ENCODE assay signal across 15 cellular contexts in genomic region chr19:41707871-41708371, GRCh38.
A peak's percentile ranks its signal among the peaks of the same experiment; 100 is the strongest.
DNase-seq lines count a peak whose midpoint lies in the region; ATAC-seq and TF ChIP-seq lines count a peak whose summit lies in the region.
"Had no signal": no experiment of that assay in that cellular context is flagged by ENCODE, and none has a peak within 500 bp of the region (broad histone marks: within the 10 kb centered on the region; RNA-seq: fewer than 3 reads in every experiment).

No MANE protein-coding gene starts in this region.

- H3K4me3 ChIP-seq in coronary artery (no peak overlapping the region), mucosa of stomach (ENCODE audit: low read length) (no peak overlapping the region)

- ATAC-seq in GM19467 (IDR thresholded peaks at IDR 0.05; ENCODE audit: unreplicated experiment) = no peak

- no peak for TF ChIP-seq CTCF in coronary artery (IDR thresholded peaks at IDR 0.05)

- H3K36me3 ChIP-seq in mucosa of stomach (ENCODE audit: control insufficient read depth, insufficient read depth, low read length) = peaks cover 10% of the 10 kb centered on the region

- no peak overlapping the region for H3K27ac ChIP-seq in coronary artery
- H3K27ac ChIP-seq: HL-60 had no signal

- peaks cover 17% of the 10 kb centered on the region for H3K4me1 ChIP-seq in mucosa of stomach (ENCODE audit: control insufficient read depth, insufficient read depth, low read length)

- no peaks in the 10 kb centered on the region for H3K9me3 ChIP-seq in mucosa of stomach (ENCODE audit: control insufficient read depth, low read length)

- peak overlapping the region; percentile 74 for H3K9ac ChIP-seq in mucosa of stomach (ENCODE audit: low read length)

- peak; percentile 56 for DNase-seq in activated effector memory CD4-positive, alpha-beta T cell treated with anti-CD3 and anti-CD28 coated beads, Interleukin-2, amount 50 U/mL, for 16 hours
- DNase-seq in activated effector memory CD4-positive, alpha-beta T cell treated with Interleukin-2 at 50 U/mL for 16 hours = no peak
- DNase-seq in coronary artery (ENCODE audit: low spot score) = peak; percentile 38
- no peak for DNase-seq in activated gamma-delta T cell treated with Interleukin-2 at 50 U/mL for 16 hours
- DNase-seq in NCI-H2227 (lab: John Stamatoyannopoulos, UW; ENCODE audit: unreplicated experiment) = no peak
- DNase-seq: DMS79 treated with DMSO at 0.1 percent for 48 hours, GF-D8, HCEC 1CT, NCI-H1048, NCI-H1694, NCI-H2227 treated with DMSO at 0.1 percent for 48 hours, Right ventricle myocardium superior had no signal

- no peaks in the 10 kb centered on the region for H3K27me3 ChIP-seq in mucosa of stomach (ENCODE audit: control insufficient read depth, insufficient read depth, low read length)

Comparison
In these comparisons a context has a peak if more than half of its experiments do, and no peak if none do; other contexts are left out.
1. DNase-seq: peak in activated effector memory CD4-positive, alpha-beta T cell treated with anti-CD3 and anti-CD28 coated beads, Interleukin-2, amount 50 U/mL, for 16 hours (single experiment) and coronary artery (single experiment); none in activated effector memory CD4-positive, alpha-beta T cell treated with Interleukin-2 at 50 U/mL for 16 hours (single experiment), activated gamma-delta T cell treated with Interleukin-2 at 50 U/mL for 16 hours (single experiment) and NCI-H2227 (single experiment).